In genomic region chr16:21520134-21521047, GRCh38 we compare ENCODE assay signal across 8 cellular contexts.
A peak's percentile ranks its signal among the peaks of the same experiment; 100 is the strongest.
DNase-seq lines count a peak whose midpoint lies in the region; ATAC-seq and TF ChIP-seq lines count a peak whose summit lies in the region.
"Not testable (repeated sequence)": the region's sequence is repeated elsewhere in the genome, so short reads cannot be mapped to it uniquely, and the experiment has no call there.

No MANE protein-coding gene starts in this region.

- peak; percentile 81 to 84 for TF ChIP-seq POLR2A in adrenal gland (IDR thresholded peaks at IDR 0.05)
- peak in 3 of 4 donors; percentile 64 to 87 (median 87) for TF ChIP-seq POLR2A in upper lobe of left lung (IDR thresholded peaks at IDR 0.05)

- ATAC-seq in HG02840 (IDR thresholded peaks at IDR 0.05; ENCODE audit: low FRiP score, unreplicated experiment), result peak; percentile 57
- ATAC-seq in left cardiac atrium, result peak; percentile 91 to 92
- peak; percentile 92 to 95 for ATAC-seq in upper lobe of left lung (ENCODE audit: low FRiP score in 2 of 2)

- peak overlapping the region in 3 of 4 donors; percentile 42 to 95 (median 62) for H3K4me3 ChIP-seq in adrenal gland
- peak overlapping the region; percentile 78 to 94 (median 84) for H3K4me3 ChIP-seq in upper lobe of left lung

- TF ChIP-seq EP300 in upper lobe of left lung (IDR thresholded peaks at IDR 0.05), result not testable (repeated sequence)

- H3K36me3 ChIP-seq in adrenal gland (replicated peaks in 1 of 2); upper lobe of left lung: not testable (repeated sequence)

- H3K9me3 ChIP-seq in adrenal gland (replicated peaks in 1 of 3); upper lobe of left lung: not testable (repeated sequence)

- not testable (repeated sequence) for TF ChIP-seq CTCF in GM13976 (IDR thresholded peaks at IDR 0.05; ENCODE audit: borderline replicate concordance, control extremely low read depth, extremely low read depth, insufficient read depth, missing control alignments); adrenal gland (IDR thresholded peaks at IDR 0.05)
- TF ChIP-seq CTCF in upper lobe of left lung (IDR thresholded peaks at IDR 0.05), result peak in 1 of 6 experiments; percentile 31

- H3K4me1 ChIP-seq in adrenal gland (replicated peaks in 1 of 2), result not testable (repeated sequence)
- peaks cover 4 to 26% (median 10%) of the 10 kb centered on the region in 4 donors for H3K4me1 ChIP-seq in upper lobe of left lung

- H3K27ac ChIP-seq in adrenal gland (peak overlapping the region in 4 of 5 donors; percentile 79 to 98 (median 80)), upper lobe of left lung (peak overlapping the region; percentile 84 to 97 (median 90))

- 4 to 9% (median 6%) methylated on average over 50 to 98 of the region's 101 CpGs for WGBS in adrenal gland, 4 donors
- WGBS in upper lobe of left lung, 2 donors, result 5 to 11% methylated on average over 35 to 38 of the region's 101 CpGs

- DNase-seq in GM13976 (ENCODE audit: low spot score), result peak; percentile 95
- peak; percentile 66 for DNase-seq in NCI-H1417 treated with DMSO at 0.1 percent for 48 hours (lab: John Stamatoyannopoulos, UW)
- DNase-seq in T follicular helper cell (ENCODE audit: low read depth), result peak; percentile 89
- peak; percentile 89 to 98 (median 96) for DNase-seq in adrenal gland
- DNase-seq in left cardiac atrium, result peak; percentile 100
- DNase-seq in posterior vena cava (ENCODE audit: low spot score), result peak; percentile 100
- peak; percentile 92 to 100 for DNase-seq in upper lobe of left lung

- intact Hi-C loops in adrenal gland (cut with DNase I); left cardiac atrium (cut with DNase I); posterior vena cava (cut with DNase I): not testable (repeated sequence)

- H3K27me3 ChIP-seq in adrenal gland, upper lobe of left lung: not testable (repeated sequence)

- in situ Hi-C loops in GM13976 (cut with MboI; ENCODE audit: low sequenced_read_pairs, unreplicated experiment), result not testable (repeated sequence)

Comparison
In these comparisons a context has a peak if more than half of its experiments do, and no peak if none do; other contexts are left out.
1. Peak in every context shown above with its lines: DNase-seq, ATAC-seq, H3K4me3 ChIP-seq and H3K27ac ChIP-seq.